Comparison of ENCODE assay signal across 2 cellular contexts in the genomic region with DNA sequence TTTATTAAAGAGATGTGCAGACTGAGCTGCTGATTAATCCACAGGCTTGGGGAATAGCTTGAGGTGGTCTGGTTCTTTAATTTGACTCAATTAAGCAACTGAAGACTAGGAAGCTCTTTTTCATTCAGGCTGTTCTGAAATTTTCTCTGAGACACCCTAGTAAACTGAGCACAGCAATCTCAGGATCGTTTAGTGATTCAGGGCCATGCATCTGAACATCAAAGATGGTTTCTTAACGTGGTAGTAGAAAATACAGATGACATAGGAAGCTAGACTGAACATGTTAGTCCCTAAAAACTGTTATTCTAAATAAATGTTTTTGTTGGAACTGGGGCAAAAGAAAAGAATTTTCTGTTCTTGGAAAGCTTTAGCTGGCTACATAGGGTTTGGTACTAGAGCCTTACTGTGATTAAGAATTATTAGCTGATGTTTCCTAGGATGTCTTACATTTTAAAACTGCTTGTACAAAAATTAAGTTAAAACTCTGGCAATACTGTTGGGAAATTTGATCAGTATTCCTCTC.
TF ChIP-seq lines count a peak whose summit lies in the region.

No MANE protein-coding gene starts in this region.

TF ChIP-seq in SK-N-SH, 30 proteins besides CTCF, POLR2A, EP300 and RAD21:
- TF ChIP-seq NFIC (IDR thresholded peaks at IDR 0.05; ENCODE audit: borderline replicate concordance) (no peak), MEF2A (IDR thresholded peaks at IDR 0.05; ENCODE audit: borderline replicate concordance, low read depth) (peak; percentile 20; the same call in 1 of the 2 replicates)
TF ChIP-seq in SK-N-SH: peak in this region for 1.

TF ChIP-seq in SK-N-SH treated with all-trans-retinoic acid at 6 μM for 48 hours, 23 proteins besides CTCF, POLR2A, EP300 and RAD21:
- no peak for TF ChIP-seq OSR1 (CRISPR knock-in tag; IDR thresholded peaks at IDR 0.05)
- no peak for TF ChIP-seq SNAI2 (CRISPR knock-in tag; IDR thresholded peaks at IDR 0.05)
